Comparison of ENCODE assay signal across 1 cellular context in genomic region chr6:711925-712324, GRCh38.
TF ChIP-seq lines count a peak whose summit lies in the region.

No MANE protein-coding gene starts in this region.

TF ChIP-seq in SK-N-SH, 30 proteins besides CTCF, POLR2A, EP300 and RAD21 (continued from another document):
- TF ChIP-seq RFX5 (IDR thresholded peaks at IDR 0.05; ENCODE audit: low read length) (no peak), JUND (IDR thresholded peaks at IDR 0.05) (no peak), MXI1 (IDR thresholded peaks at IDR 0.05; ENCODE audit: low read depth, low read length) (no peak)
